Comparison of ENCODE assay signal across 1 cellular context in genomic region chr12:31715283-31715825, GRCh38.
TF ChIP-seq lines count a peak whose summit lies in the region.

No MANE protein-coding gene starts in this region.

TF ChIP-seq in K562, 482 proteins besides CTCF, POLR2A, EP300 and RAD21 (continued from another document):
- TF ChIP-seq, protein P1, sequence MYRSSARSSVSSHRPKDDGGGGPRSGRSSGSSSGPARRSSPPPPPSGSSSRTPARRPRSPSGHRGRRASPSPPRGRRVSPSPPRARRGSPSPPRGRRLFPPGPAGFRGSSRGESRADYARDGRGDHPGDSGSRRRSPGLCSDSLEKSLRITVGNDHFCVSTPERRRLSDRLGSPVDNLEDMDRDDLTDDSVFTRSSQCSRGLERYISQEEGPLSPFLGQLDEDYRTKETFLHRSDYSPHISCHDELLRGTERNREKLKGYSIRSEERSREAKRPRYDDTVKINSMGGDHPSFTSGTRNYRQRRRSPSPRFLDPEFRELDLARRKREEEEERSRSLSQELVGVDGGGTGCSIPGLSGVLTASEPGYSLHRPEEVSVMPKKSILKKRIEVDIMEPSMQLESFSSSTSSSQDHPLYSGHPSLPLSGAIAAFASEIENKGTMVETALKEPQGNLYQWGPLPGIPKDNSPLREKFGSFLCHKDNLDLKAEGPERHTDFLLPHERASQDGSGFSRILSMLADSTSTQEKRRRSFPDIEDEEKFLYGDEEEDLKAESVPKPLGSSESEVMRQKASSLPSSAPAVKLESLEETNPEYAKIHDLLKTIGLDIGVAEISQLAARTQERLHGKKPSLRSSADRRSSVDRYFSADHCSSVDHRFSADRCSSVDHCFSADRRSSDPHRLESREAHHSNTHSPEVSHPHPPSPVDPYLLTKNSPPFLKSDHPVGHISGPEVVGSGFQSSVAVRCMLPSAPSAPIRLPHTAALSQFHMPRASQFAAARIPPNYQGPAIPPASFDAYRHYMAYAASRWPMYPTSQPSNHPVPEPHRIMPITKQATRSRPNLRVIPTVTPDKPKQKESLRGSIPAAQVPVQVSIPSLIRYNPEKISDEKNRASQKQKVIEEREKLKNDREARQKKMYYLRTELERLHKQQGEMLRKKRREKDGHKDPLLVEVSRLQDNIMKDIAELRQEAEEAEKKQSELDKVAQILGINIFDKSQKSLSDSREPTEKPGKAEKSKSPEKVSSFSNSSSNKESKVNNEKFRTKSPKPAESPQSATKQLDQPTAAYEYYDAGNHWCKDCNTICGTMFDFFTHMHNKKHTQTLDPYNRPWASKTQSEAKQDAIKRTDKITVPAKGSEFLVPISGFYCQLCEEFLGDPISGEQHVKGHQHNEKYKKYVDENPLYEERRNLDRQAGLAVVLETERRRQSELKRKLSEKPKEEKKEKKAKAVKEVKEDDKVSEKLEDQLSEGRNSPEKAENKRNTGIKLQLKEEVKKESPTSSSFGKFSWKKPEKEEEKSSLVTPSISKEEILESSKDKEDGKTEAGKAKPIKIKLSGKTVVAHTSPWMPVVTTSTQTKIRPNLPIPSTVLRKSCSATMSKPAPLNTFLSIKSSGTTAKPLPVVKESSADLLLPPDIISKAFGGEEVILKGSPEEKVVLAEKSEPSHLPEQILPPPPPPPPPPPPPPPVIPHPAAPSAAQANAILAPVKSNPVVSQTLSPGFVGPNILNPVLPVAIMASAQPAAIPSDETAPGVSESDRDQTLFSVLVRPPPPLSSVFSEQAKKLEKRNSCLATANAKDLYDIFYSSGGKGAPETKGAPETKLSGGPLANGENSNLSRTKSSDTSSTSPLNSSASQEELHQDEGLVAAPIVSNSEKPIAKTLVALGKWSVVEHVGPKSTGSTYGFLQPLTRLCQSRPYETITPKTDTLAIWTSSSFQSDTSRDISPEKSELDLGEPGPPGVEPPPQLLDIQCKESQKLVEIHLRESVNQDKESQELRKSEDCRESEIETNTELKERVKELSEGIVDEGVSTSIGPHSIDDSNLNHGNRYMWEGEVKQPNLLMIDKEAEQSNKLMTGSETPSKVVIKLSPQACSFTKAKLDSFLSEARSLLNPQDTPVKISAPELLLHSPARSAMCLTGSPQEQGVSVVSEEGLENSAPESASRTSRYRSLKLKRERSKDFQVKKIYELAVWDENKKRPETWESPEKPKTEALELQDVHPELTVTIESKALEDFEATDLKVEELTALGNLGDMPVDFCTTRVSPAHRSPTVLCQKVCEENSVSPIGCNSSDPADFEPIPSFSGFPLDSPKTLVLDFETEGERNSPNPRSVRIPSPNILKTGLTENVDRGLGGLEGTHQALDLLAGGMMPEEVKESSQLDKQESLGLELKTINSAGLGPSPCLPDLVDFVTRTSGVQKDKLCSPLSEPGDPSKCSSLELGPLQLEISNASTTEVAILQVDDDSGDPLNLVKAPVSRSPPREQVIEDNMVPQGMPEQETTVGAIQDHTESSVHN (IDR thresholded peaks at IDR 0.05; ENCODE audit: borderline replicate concordance in 1 of 2, low read depth in 1 of 2), result peak in 1 of 2 experiments; percentile 69; a peak in 1 of 4 replicates
- TF ChIP-seq EP400 (IDR thresholded peaks at IDR 0.05) (peak; percentile 88), MLX (CRISPR knock-in tag; conservative IDR thresholded peaks at IDR 0.05) (no peak), POU5F1 (IDR thresholded peaks at IDR 0.05; ENCODE audit: borderline replicate concordance, low read depth, low read length, partially characterized antibody) (no peak), SPI1 (IDR thresholded peaks at IDR 0.05; ENCODE audit: borderline replicate concordance, low read depth, low read length) (peak; percentile 99), ZNF184 (CRISPR knock-in tag; IDR thresholded peaks at IDR 0.05) (no peak), FIP1L1 (IDR thresholded peaks at IDR 0.05; ENCODE audit: low read depth, low read length, poor library complexity, severe bottlenecking) (no peak), HMG20A (CRISPR knock-in tag; conservative IDR thresholded peaks at IDR 0.05) (no peak), ZNF586 (CRISPR knock-in tag; conservative IDR thresholded peaks at IDR 0.05) (no peak), IFI16 (CRISPR knock-in tag; IDR thresholded peaks at IDR 0.05) (no peak), EWSR1 (IDR thresholded peaks at IDR 0.05; ENCODE audit: borderline replicate concordance, low read depth, partially characterized antibody) (no peak), ZNF165 (CRISPR knock-in tag; IDR thresholded peaks at IDR 0.05; ENCODE audit: borderline replicate concordance) (no peak), TRIM24 (IDR thresholded peaks at IDR 0.05) (peak; percentile 70 to 86; a peak in 3 of 4 replicates), DPF2 (IDR thresholded peaks at IDR 0.05) (peak; percentile 95), CTCFL (IDR thresholded peaks at IDR 0.05; ENCODE audit: borderline replicate concordance, insufficient read depth, low read depth, low read length, poor library complexity, severe bottlenecking) (no peak), TRIM28 (IDR thresholded peaks at IDR 0.05) (peak; percentile 61; the same call in 1 of the 2 replicates), NFE2L1 (tag; IDR thresholded peaks at IDR 0.05; ENCODE audit: borderline replicate concordance, low read depth) (no peak), HOMEZ (CRISPR knock-in tag; IDR thresholded peaks at IDR 0.05) (no peak), PHF20 (IDR thresholded peaks at IDR 0.05; ENCODE audit: partially characterized antibody) (no peak), TEAD4 (IDR thresholded peaks at IDR 0.05; ENCODE audit: low read length) (peak; percentile 93), TEAD4 (CRISPR knock-in tag; IDR thresholded peaks at IDR 0.05; ENCODE audit: borderline replicate concordance) (no peak), DDX20 (tag; IDR thresholded peaks at IDR 0.05; ENCODE audit: low read depth) (peak; percentile 62), FOXJ2 (tag; IDR thresholded peaks at IDR 0.05) (peak; percentile 59; the same call in 1 of the 2 replicates)
- TF ChIP-seq, protein P2, sequence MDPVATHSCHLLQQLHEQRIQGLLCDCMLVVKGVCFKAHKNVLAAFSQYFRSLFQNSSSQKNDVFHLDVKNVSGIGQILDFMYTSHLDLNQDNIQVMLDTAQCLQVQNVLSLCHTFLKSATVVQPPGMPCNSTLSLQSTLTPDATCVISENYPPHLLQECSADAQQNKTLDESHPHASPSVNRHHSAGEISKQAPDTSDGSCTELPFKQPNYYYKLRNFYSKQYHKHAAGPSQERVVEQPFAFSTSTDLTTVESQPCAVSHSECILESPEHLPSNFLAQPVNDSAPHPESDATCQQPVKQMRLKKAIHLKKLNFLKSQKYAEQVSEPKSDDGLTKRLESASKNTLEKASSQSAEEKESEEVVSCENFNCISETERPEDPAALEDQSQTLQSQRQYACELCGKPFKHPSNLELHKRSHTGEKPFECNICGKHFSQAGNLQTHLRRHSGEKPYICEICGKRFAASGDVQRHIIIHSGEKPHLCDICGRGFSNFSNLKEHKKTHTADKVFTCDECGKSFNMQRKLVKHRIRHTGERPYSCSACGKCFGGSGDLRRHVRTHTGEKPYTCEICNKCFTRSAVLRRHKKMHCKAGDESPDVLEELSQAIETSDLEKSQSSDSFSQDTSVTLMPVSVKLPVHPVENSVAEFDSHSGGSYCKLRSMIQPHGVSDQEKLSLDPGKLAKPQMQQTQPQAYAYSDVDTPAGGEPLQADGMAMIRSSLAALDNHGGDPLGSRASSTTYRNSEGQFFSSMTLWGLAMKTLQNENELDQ (CRISPR knock-in tag; IDR thresholded peaks at IDR 0.05; ENCODE audit: borderline replicate concordance), result no peak
- TF ChIP-seq, protein P3, sequence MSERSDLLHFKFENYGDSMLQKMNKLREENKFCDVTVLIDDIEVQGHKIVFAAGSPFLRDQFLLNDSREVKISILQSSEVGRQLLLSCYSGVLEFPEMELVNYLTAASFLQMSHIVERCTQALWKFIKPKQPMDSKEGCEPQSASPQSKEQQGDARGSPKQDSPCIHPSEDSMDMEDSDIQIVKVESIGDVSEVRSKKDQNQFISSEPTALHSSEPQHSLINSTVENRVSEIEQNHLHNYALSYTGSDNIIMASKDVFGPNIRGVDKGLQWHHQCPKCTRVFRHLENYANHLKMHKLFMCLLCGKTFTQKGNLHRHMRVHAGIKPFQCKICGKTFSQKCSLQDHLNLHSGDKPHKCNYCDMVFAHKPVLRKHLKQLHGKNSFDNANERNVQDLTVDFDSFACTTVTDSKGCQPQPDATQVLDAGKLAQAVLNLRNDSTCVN (CRISPR knock-in tag; IDR thresholded peaks at IDR 0.05), result no peak
TF ChIP-seq in K562: peak in this region for 157.
